27 cellular contexts compared by ENCODE assay signal in genomic region chr1:215064327-215064726, GRCh38. TPM values are rescaled to one million over a fixed set of nuclear protein-coding genes. Genes with fewer than 3 reads are reported as not detected.
DNase-seq lines count a peak whose midpoint lies in the region; ATAC-seq, FAIRE-seq and TF ChIP-seq lines count a peak whose summit lies in the region.
"Had no signal": no experiment of that assay in that cellular context is flagged by ENCODE, and none has a peak within 500 bp of the region (broad histone marks: within the 10 kb centered on the region; RNA-seq: fewer than 3 reads in every experiment).

No MANE protein-coding gene starts in this region.

- 24% methylated on average over 5 of the region's 5 CpGs for WGBS in mammary epithelial cell (ENCODE audit: low coverage, missing lambda C conversion rate)
- WGBS in neuronal stem cell (ENCODE audit: extremely low coverage in 2 of 2, insufficient read length in 2 of 2, insufficient replicate concordance in 1 of 2), 2 donors, result 100% methylated on average over 1 of the region's 5 CpGs; no CpG with 5 or more reads in 1 of the 2 donors

- no peak overlapping the region for H2AK5ac ChIP-seq in neuronal stem cell (ENCODE audit: low read depth, low read length)

- H3K79me1 ChIP-seq in neuronal stem cell (ENCODE audit: low read depth, low read length), result no peaks in the 10 kb centered on the region

- H3K4me3 ChIP-seq in mammary epithelial cell (replicated peaks in 1 of 3; ENCODE audit: insufficient read depth in 1 of 3, low read depth in 2 of 3, low read length in 3 of 3), result no peak overlapping the region
- H3K4me3 ChIP-seq in neuronal stem cell (ENCODE audit: low read length in 2 of 2), result no peak overlapping the region
- H3K4me3 ChIP-seq: A549; BLaER1 treated with 17β-estradiol and CSF1 and Interleukin-3, amounts not matched to agents 10 nM and 100 nM; GM12878; GM23338 had no signal

- dilution Hi-C loops in mammary epithelial cell (cut with HindIII; ENCODE audit: low sequenced_read_pairs), result no loop called here

- H3K27ac Mint-ChIP-seq in MCF 10A (ENCODE audit: low read depth, unreplicated experiment), result no peak overlapping the region
- H3K27ac Mint-ChIP-seq: CD14-positive monocyte; CD4-positive, alpha-beta T cell; CD8-positive, alpha-beta memory T cell; H9 had no signal

- FAIRE-seq in frontal cortex (lab: Jason Lieb, UNC), result no peak
- FAIRE-seq: A549, D721Med, GM12878, GM19239 had no signal

- H4K20me1 ChIP-seq in mammary epithelial cell (ENCODE audit: insufficient read depth, low read length), result no peaks in the 10 kb centered on the region
- H4K20me1 ChIP-seq: BLaER1 treated with 17β-estradiol and CSF1 and Interleukin-3, amounts not matched to agents 10 nM and 100 nM had no signal

- H3K27me3 ChIP-seq in mammary epithelial cell (ENCODE audit: insufficient read depth, low read length) (no peaks in the 10 kb centered on the region), foreskin keratinocyte (no peaks in the 10 kb centered on the region), neuronal stem cell (ENCODE audit: control insufficient read depth in 3 of 3, insufficient read depth in 3 of 3, low read depth in 1 of 3, low read length in 3 of 3) (no peaks in the 10 kb centered on the region)
- H3K27me3 ChIP-seq: BE2C; BLaER1 treated with 17β-estradiol and CSF1 and Interleukin-3, amounts not matched to agents 10 nM and 100 nM had no signal

- H3K9me3 Mint-ChIP-seq in MCF 10A (ENCODE audit: unreplicated experiment), result no peaks in the 10 kb centered on the region
- H3K9me3 Mint-ChIP-seq: CD4-positive, alpha-beta T cell; GM23338; H9 had no signal

- no peak for TF ChIP-seq CTCF in mammary epithelial cell (conservative IDR thresholded peaks at IDR 0.05 in 1 of 2, IDR thresholded peaks at IDR 0.05 in 1 of 2; ENCODE audit: extremely low read depth in 1 of 2, insufficient read depth in 1 of 2, low read depth in 1 of 2, low read length in 2 of 2)
- no peak for TF ChIP-seq CTCF in MCF 10A (IDR thresholded peaks at IDR 0.05; ENCODE audit: unreplicated experiment)
- TF ChIP-seq CTCF in foreskin keratinocyte (conservative IDR thresholded peaks at IDR 0.05), result no peak

- H2BK120ac ChIP-seq in neuronal stem cell (ENCODE audit: low read depth, low read length), result no peak overlapping the region

- H3K4me2 ChIP-seq in mammary epithelial cell (ENCODE audit: insufficient read depth, low read depth, low read length) (peak overlapping the region; percentile 51), neuronal stem cell (ENCODE audit: insufficient read depth, low read length, poor library complexity, severe bottlenecking) (no peak overlapping the region)
- H3K4me2 ChIP-seq: A549; BLaER1 treated with 17β-estradiol and CSF1 and Interleukin-3, amounts not matched to agents 10 nM and 100 nM; GM23338 had no signal

- H3K36me3 ChIP-seq in mammary epithelial cell (ENCODE audit: insufficient read depth, low read length), result no peaks in the 10 kb centered on the region
- no peaks in the 10 kb centered on the region for H3K36me3 ChIP-seq in neuronal stem cell (replicated peaks in 1 of 2; ENCODE audit: control insufficient read depth in 2 of 2, insufficient read depth in 2 of 2, low read length in 2 of 2)
- H3K36me3 ChIP-seq: BE2C; BLaER1 treated with 17β-estradiol and CSF1 and Interleukin-3, amounts not matched to agents 10 nM and 100 nM had no signal

- H3K9ac ChIP-seq in mammary epithelial cell (ENCODE audit: insufficient read depth, low read length) (no peak overlapping the region), neuronal stem cell (ENCODE audit: low read depth, low read length, poor library complexity) (no peak overlapping the region)
- H3K9ac ChIP-seq: BLaER1 treated with 17β-estradiol and CSF1 and Interleukin-3, amounts not matched to agents 10 nM and 100 nM had no signal

- H2AFZ ChIP-seq in mammary epithelial cell (ENCODE audit: low read depth, low read length) (peak overlapping the region; percentile 82), neuronal stem cell (ENCODE audit: low read length) (peak overlapping the region; percentile 24)

- CTCF ChIA-PET in mammary epithelial cell (lab: Charles Lee; ENCODE audit: low non-redundant PET), result interaction anchor here (0.8 kb wide), 1 partner anchor 203 kb away, joined by 5 read pairs; no protein-coding TSS in a partner anchor
- CTCF ChIA-PET in MCF 10A (lab: Yijun Ruan, JAX), result interaction anchor here (0.5 to 2.4 kb wide), 3 partner anchors 9 to 240 kb away, joined by 4 to 8 read pairs (median 5); no protein-coding TSS in a partner anchor

- H2BK15ac ChIP-seq in neuronal stem cell (ENCODE audit: low read length), result no peak overlapping the region

- H3K23ac ChIP-seq in neuronal stem cell (ENCODE audit: low read depth, low read length, poor library complexity), result no peak overlapping the region

- no peak overlapping the region for H3K4ac ChIP-seq in neuronal stem cell (ENCODE audit: low read length)

- no peak overlapping the region for H2BK12ac ChIP-seq in neuronal stem cell (ENCODE audit: low read length)

- H3K18ac ChIP-seq in neuronal stem cell (ENCODE audit: low read length), result no peak overlapping the region

- H3K27ac ChIP-seq in mammary epithelial cell (ENCODE audit: insufficient read depth, low read depth, low read length), result peak overlapping the region; percentile 1
- no peak overlapping the region for H3K27ac ChIP-seq in foreskin keratinocyte
- H3K27ac ChIP-seq in neuronal stem cell (replicated peaks; ENCODE audit: low read length), result no peak overlapping the region
- H3K27ac ChIP-seq: 22Rv1; A549; BLaER1 treated with 17β-estradiol and CSF1 and Interleukin-3, amounts not matched to agents 10 nM and 100 nM had no signal

- H3K4me1 ChIP-seq in mammary epithelial cell (ENCODE audit: insufficient read depth, low read length) (peaks cover 7% of the 10 kb centered on the region), foreskin keratinocyte (peaks cover 5% of the 10 kb centered on the region), neuronal stem cell (ENCODE audit: control insufficient read depth in 2 of 2, insufficient read depth in 1 of 2, low read depth in 1 of 2, low read length in 2 of 2) (no peaks in the 10 kb centered on the region)
- H3K4me1 ChIP-seq: A549; BE2C; BLaER1 treated with 17β-estradiol and CSF1 and Interleukin-3, amounts not matched to agents 10 nM and 100 nM had no signal

- H4K8ac ChIP-seq in neuronal stem cell (ENCODE audit: low read depth, low read length), result no peak overlapping the region

- H3K79me2 ChIP-seq in mammary epithelial cell (ENCODE audit: insufficient read depth, low read length), result no peaks in the 10 kb centered on the region

- DNase-seq in mammary epithelial cell (peak; percentile 66), MCF 10A (ENCODE audit: unreplicated experiment) (no peak), foreskin keratinocyte (peak; percentile 44 to 64), neuronal stem cell (ENCODE audit: low spot score) (no peak), frontal cortex (ENCODE audit: low spot score in 2 of 2) (no peak), NCI-H187 treated with DMSO at 0.1 percent for 48 hours (lab: John Stamatoyannopoulos, UW) (no peak)
- DNase-seq: ACHN; AML-193; BE2C; CD4-positive, alpha-beta T cell; CD8-positive, alpha-beta memory T cell; DMS 273 treated with DMSO at 0.1 percent for 48 hours; DMS79; EL; GDM1; H9 had no signal

- H3K36me3 Mint-ChIP-seq in MCF 10A (ENCODE audit: insufficient read depth, unreplicated experiment), result no peaks in the 10 kb centered on the region
- H3K36me3 Mint-ChIP-seq: CD14-positive monocyte; CD8-positive, alpha-beta memory T cell had no signal

- H4K91ac ChIP-seq in neuronal stem cell (ENCODE audit: low read depth, low read length, poor library complexity), result no peak overlapping the region

- H3K4me1 Mint-ChIP-seq in MCF 10A (ENCODE audit: insufficient read depth, unreplicated experiment), result no peaks in the 10 kb centered on the region
- H3K4me1 Mint-ChIP-seq: CD14-positive monocyte; CD8-positive, alpha-beta memory T cell; H9 had no signal

- H2BK5ac ChIP-seq in neuronal stem cell (ENCODE audit: low read length), result no peak overlapping the region

- POLR2A ChIA-PET in MCF 10A (lab: Yijun Ruan, JAX), result interaction anchor here (0.8 to 1.2 kb wide), 3 partner anchors 17 to 25 kb away, joined by 3 to 7 read pairs (median 3); no protein-coding TSS in a partner anchor

- in situ Hi-C loops in mammary epithelial cell (cut with MboI; ENCODE audit: low sequenced_read_pairs in 2 of 2), result no loop called here

- H3K9me3 ChIP-seq in mammary epithelial cell (replicated peaks; ENCODE audit: insufficient read depth, low read length) (no peaks in the 10 kb centered on the region), neuronal stem cell (replicated peaks in 1 of 2; ENCODE audit: control insufficient read depth in 2 of 2, insufficient read depth in 1 of 2, low read depth in 1 of 2, low read length in 2 of 2) (no peaks in the 10 kb centered on the region)
- H3K9me3 ChIP-seq: A549; BE2C; BLaER1 treated with 17β-estradiol and CSF1 and Interleukin-3, amounts not matched to agents 10 nM and 100 nM had no signal

- no peak overlapping the region for H3K14ac ChIP-seq in neuronal stem cell (ENCODE audit: low read length)

- BruUV-seq in mammary epithelial cell (replicated peaks; lab: Mats Ljungman, UMichigan) (no TSS peak), MCF 10A (replicated peaks; lab: Mats Ljungman, UMichigan) (no TSS peak)

- no peaks in the 10 kb centered on the region for H3K27me3 Mint-ChIP-seq in MCF 10A (ENCODE audit: insufficient read depth, unreplicated experiment)

- no peak overlapping the region for H3K4me3 Mint-ChIP-seq in MCF 10A (ENCODE audit: unreplicated experiment)
- H3K4me3 Mint-ChIP-seq: CD14-positive monocyte; CD4-positive, alpha-beta T cell; CD8-positive, alpha-beta memory T cell; GM23338; H9 had no signal

- ATAC-seq in SK-N-SH treated with all-trans-retinoic acid at 6 μM for 48 hours (peak; percentile 67), foreskin keratinocyte (peak; percentile 97), HG03097 (IDR thresholded peaks at IDR 0.05; ENCODE audit: low FRiP score, unreplicated experiment) (no peak)
- ATAC-seq: A549, GM12878, GM23338, HCT116 had no signal

- intact Hi-C loops in mammary epithelial cell (cut with micrococcal nuclease), result no loop called here
- intact Hi-C loops in MCF 10A (cut with micrococcal nuclease), result no loop called here

TF ChIP-seq in SK-N-SH treated with all-trans-retinoic acid at 6 μM for 48 hours, 23 proteins besides CTCF, POLR2A, EP300 and RAD21 (continues in another document):
- TF ChIP-seq RARB (CRISPR knock-in tag; IDR thresholded peaks at IDR 0.05) (no peak), ZC3H10 (CRISPR knock-in tag; IDR thresholded peaks at IDR 0.05) (no peak)

RNA-seq across cellular contexts. Expression of gene KCNK2, which starts 18.2 kb away (rescaled TPM):
- under 1 TPM in 1 of 2 donors, not detected in 1; 0.67 TPM for total RNA-seq in mammary epithelial cell
- polyA plus RNA-seq in mammary epithelial cell, result 0.05 TPM
- not detected for polyA minus RNA-seq in mammary epithelial cell
- total RNA-seq in MCF 10A (2022), result 2.9 and 5.7 TPM in 2 replicates
- 0.28 and 0.31 TPM in 2 replicates for total RNA-seq in foreskin keratinocyte
- 0.07 and 0.11 TPM in 2 replicates for polyA plus RNA-seq in foreskin keratinocyte
- polyA plus RNA-seq in neuronal stem cell (2013, experiment 1 of 2), result 2.1 TPM
- 2.4 TPM for polyA plus RNA-seq in neuronal stem cell (2013, experiment 2 of 2)
- total RNA-seq in frontal cortex, result 78.7 TPM
- total RNA-seq: CD4-positive, alpha-beta T cell; CD8-positive, alpha-beta memory T cell had no signal
- polyA plus RNA-seq: CD14-positive monocyte; CD8-positive, alpha-beta memory T cell had no signal

Comparison
In these comparisons a context has a peak if more than half of its experiments do, and no peak if none do; other contexts are left out.
1. DNase-seq: peak in mammary epithelial cell (single experiment) and foreskin keratinocyte (2 of 2); none in MCF 10A (single experiment), neuronal stem cell (single experiment), frontal cortex (0 of 2) and NCI-H187 treated with DMSO at 0.1 percent for 48 hours (single experiment).
2. RNA of gene KCNK2, which starts 18.2 kb away (total RNA-seq): 78.7 TPM in frontal cortex (single experiment); 2.9 to 5.7 TPM in MCF 10A, 0.67 TPM in mammary epithelial cell and 0.28 to 0.31 TPM in foreskin keratinocyte; every median in the first group is over 10 times any median in the second.